ENCODE assay signal across 8 cellular contexts in the genomic region with DNA sequence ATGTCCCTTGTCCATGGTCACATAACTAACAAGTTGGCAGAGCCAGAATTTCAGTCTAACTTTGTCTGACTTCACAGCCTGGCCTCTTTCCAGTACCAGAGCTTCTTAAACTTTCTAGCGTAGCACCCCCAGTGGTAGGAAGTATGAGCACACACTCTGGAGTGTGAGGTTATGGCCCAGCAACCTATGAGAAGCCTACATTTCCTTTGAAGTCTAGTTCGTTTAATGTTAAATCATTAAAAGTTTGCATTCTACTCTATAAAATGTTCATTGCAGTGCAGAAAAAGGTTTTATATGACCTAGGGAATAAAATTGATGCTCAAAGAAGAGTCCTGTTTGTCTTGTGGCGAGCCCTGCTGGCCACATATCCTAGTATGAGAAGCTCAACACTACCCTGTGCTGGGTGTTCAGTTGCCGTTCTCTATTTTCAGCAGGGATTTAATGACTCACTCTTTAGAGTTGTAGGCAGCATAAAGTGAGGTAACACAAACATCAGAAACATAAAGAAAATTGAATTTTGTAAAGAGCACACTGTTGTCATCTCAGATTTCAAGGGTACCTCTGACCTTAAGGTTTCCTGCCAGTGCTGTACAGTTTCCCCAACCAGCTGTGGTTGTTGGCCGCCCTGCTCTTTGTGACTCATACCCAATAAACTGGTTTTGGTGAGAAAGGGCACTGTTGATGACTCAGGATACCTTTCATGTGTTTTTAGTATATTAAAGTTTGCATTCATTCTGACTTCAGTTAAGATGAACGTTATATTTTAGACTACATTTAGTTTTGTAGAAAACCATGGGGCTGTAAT. TPM values are rescaled to one million over a fixed set of nuclear protein-coding genes. Genes with fewer than 3 reads are reported as not detected.
DNase-seq lines count a peak whose midpoint lies in the region; ATAC-seq and TF ChIP-seq lines count a peak whose summit lies in the region.

No MANE protein-coding gene starts in this region.

- no peak overlapping the region for H3K4me3 ChIP-seq in CD8-positive, alpha-beta T cell (ENCODE audit: low read depth, low read length)
- no peak overlapping the region for H3K4me3 ChIP-seq in SJCRH30
- H3K4me3 ChIP-seq in gastrocnemius medialis, result no peak overlapping the region

- H3K36me3 Mint-ChIP-seq in CD8-positive, alpha-beta T cell, result peaks cover 61% of the 10 kb centered on the region

- peaks cover 26% of the 10 kb centered on the region for H3K4me1 Mint-ChIP-seq in CD8-positive, alpha-beta T cell (ENCODE audit: low read depth)

- CTCF ChIA-PET in CD8-positive, alpha-beta T cell (lab: Charles Lee), result interaction anchor here (0.6 to 1.9 kb wide), 9 partner anchors 10 to 126 kb away, joined by 3 to 21 read pairs (median 3); partner anchors contain the start of gene MCCC2

- peak overlapping the region; percentile 86 for H3K27ac Mint-ChIP-seq in CD8-positive, alpha-beta T cell

- no peaks in the 10 kb centered on the region for H3K9me3 Mint-ChIP-seq in CD8-positive, alpha-beta T cell

- H3K4me3 Mint-ChIP-seq in CD8-positive, alpha-beta T cell, result no peak overlapping the region

- peaks cover 10% of the 10 kb centered on the region for H3K36me3 ChIP-seq in CD8-positive, alpha-beta T cell (ENCODE audit: insufficient read depth, low read length)
- H3K36me3 ChIP-seq in SJCRH30 (peaks cover 50% of the 10 kb centered on the region), gastrocnemius medialis (peaks cover 3 to 49% of the 10 kb centered on the region in 2 donors)

- peaks cover 17% of the 10 kb centered on the region for H3K4me1 ChIP-seq in CD8-positive, alpha-beta T cell (ENCODE audit: insufficient read depth, low read length)
- H3K4me1 ChIP-seq in SJCRH30 (peaks cover 20% of the 10 kb centered on the region), gastrocnemius medialis (peaks cover 0 to 13% of the 10 kb centered on the region in 2 donors)

- TF ChIP-seq CTCF in CD8-positive, alpha-beta T cell (IDR thresholded peaks at IDR 0.05), result peak; percentile 72
- peak; percentile 23 to 55 (median 36) for TF ChIP-seq CTCF in gastrocnemius medialis (IDR thresholded peaks at IDR 0.05 in 4 of 5, conservative IDR thresholded peaks at IDR 0.05 in 1 of 5)

- TF ChIP-seq POLR2A in gastrocnemius medialis (IDR thresholded peaks at IDR 0.05), result no peak

- H3K9me3 ChIP-seq in CD8-positive, alpha-beta T cell (ENCODE audit: low read length), result no peaks in the 10 kb centered on the region
- no peaks in the 10 kb centered on the region for H3K9me3 ChIP-seq in SJCRH30 (replicated peaks)
- no peaks in the 10 kb centered on the region for H3K9me3 ChIP-seq in gastrocnemius medialis

- in situ Hi-C loops in gastrocnemius medialis (cut with MboI; ENCODE audit: low sequenced_read_pairs in 4 of 4), result no loop called here

- ATAC-seq in CD8-positive, alpha-beta T cell, result peak; percentile 85
- ATAC-seq in HG03354 (IDR thresholded peaks at IDR 0.05; ENCODE audit: poor library complexity, severe bottlenecking, unreplicated experiment) (peak; percentile 96), gastrocnemius medialis (peak; percentile 68 to 95)

- intact Hi-C loops in CD8-positive, alpha-beta T cell (cut with DNase I, micrococcal nuclease), result loop anchor here (1.0 to 5.0 kb wide), 4 partner anchors 15 to 147 kb away; partner anchors contain the start of genes BDP1 (in 1 of the 2) and MCCC2 (in 1 of the 2)
- intact Hi-C loops in gastrocnemius medialis (cut with DNase I; ENCODE audit: low total_unique reads), result no loop called here

- peak overlapping the region; percentile 14 for H3K27ac ChIP-seq in CD8-positive, alpha-beta T cell (ENCODE audit: low read depth, low read length)
- H3K27ac ChIP-seq in SJCRH30, result peak overlapping the region; percentile 27
- H3K27ac ChIP-seq in gastrocnemius medialis, result peak overlapping the region; percentile 9 to 63 (median 44)

- peak; percentile 25 to 84 (median 63) for DNase-seq in CD8-positive, alpha-beta T cell
- DNase-seq in GM19240 (ENCODE audit: insufficient read length, low spot score) (peak; percentile 41), SJCRH30 (peak; percentile 84 to 89), globus pallidus (ENCODE audit: low spot score) (peak; percentile 59), gastrocnemius medialis (peak; percentile 9 to 48), NCI-H1092 treated with DMSO at 0.1 percent for 48 hours (lab: John Stamatoyannopoulos, UW) (no peak)
- peak; percentile 89 for DNase-seq in activated effector memory CD4-positive, alpha-beta T cell treated with anti-CD3 and anti-CD28 coated beads, Interleukin-2, amount 50 U/mL, for 16 hours

- POLR2A ChIA-PET in CD8-positive, alpha-beta T cell (lab: Charles Lee), result interaction anchor here (1.2 to 1.9 kb wide), 2 partner anchors 14 to 19 kb away, joined by 3 to 13 read pairs; partner anchors contain the start of gene MCCC2

- H3K27me3 ChIP-seq in CD8-positive, alpha-beta T cell (ENCODE audit: insufficient read depth, low read length), result no peaks in the 10 kb centered on the region
- H3K27me3 ChIP-seq in SJCRH30 (no peaks in the 10 kb centered on the region), gastrocnemius medialis (no peaks in the 10 kb centered on the region)

- no peaks in the 10 kb centered on the region for H3K27me3 Mint-ChIP-seq in CD8-positive, alpha-beta T cell (ENCODE audit: low read depth)

RNA-seq across cellular contexts. Expression of gene MCCC2, which starts 14.3 kb away (rescaled TPM):
- 10 to 100 TPM; 16.0 to 18.2 TPM for total RNA-seq in CD8-positive, alpha-beta T cell
- 59.4 and 61.5 TPM in 2 replicates for total RNA-seq in SJCRH30 (2014; rRNA removed; shearing (Covaris generic))
- total RNA-seq in gastrocnemius medialis, result 10 to 100 TPM; 41.4 to 51.4 (median 46.9) TPM
